Comparison of ENCODE assay signal across 9 cellular contexts in genomic region chr1:43806183-43806582, GRCh38.
"Had no signal": no experiment of that assay in that cellular context is flagged by ENCODE, and none has a peak within 500 bp of the region (broad histone marks: within the 10 kb centered on the region; RNA-seq: fewer than 3 reads in every experiment).

No MANE protein-coding gene starts in this region.

- FAIRE-seq: H1, H54, HepG2 had no signal

- H3K4me1 Mint-ChIP-seq: IgD-negative memory B cell had no signal

- H3K27ac Mint-ChIP-seq: GM23338, HFFc6, IgD-negative memory B cell had no signal

- H3K27ac ChIP-seq: HL-60 had no signal

- H3K27me3 Mint-ChIP-seq: IgD-negative memory B cell had no signal

- H3K4me3 Mint-ChIP-seq: GM23338, HFFc6, IgD-negative memory B cell had no signal

- H2AFZ ChIP-seq: GM23338 had no signal

- DNase-seq: HFFc6, KBM-7 had no signal

- H3K4me1 ChIP-seq: HAP-1 had no signal

- H3K4me2 ChIP-seq: GM23338 had no signal

- H3K4me3 ChIP-seq: GM23338, HAP-1 had no signal

- H3K36me3 ChIP-seq: HAP-1 had no signal
